In the genomic region with DNA sequence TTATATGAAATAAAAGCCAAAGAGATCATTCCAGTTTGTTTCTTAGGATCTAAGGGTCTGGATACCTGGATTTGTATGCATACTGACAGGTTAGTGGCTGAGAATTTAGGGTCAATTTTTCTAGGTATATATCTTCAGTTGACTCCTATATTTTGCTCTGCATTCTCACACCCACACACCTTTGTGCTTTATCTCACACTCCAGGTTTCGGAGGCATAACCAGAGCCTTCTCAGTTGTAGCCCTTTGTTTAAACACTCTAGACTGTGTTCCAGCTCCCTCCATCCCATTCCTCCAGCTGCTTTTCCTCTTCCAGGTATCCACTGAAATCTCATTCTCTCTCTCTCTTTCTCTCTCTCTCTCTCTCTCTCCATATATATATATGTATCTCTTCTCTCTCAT, we compare ENCODE assay signal across 2 cellular contexts.
TF ChIP-seq lines count a peak whose summit lies in the region.

No MANE protein-coding gene starts in this region.

TF ChIP-seq in GM23338, 12 proteins besides CTCF, POLR2A, EP300 and RAD21 (continued from another document):
- TF ChIP-seq, protein P1, sequence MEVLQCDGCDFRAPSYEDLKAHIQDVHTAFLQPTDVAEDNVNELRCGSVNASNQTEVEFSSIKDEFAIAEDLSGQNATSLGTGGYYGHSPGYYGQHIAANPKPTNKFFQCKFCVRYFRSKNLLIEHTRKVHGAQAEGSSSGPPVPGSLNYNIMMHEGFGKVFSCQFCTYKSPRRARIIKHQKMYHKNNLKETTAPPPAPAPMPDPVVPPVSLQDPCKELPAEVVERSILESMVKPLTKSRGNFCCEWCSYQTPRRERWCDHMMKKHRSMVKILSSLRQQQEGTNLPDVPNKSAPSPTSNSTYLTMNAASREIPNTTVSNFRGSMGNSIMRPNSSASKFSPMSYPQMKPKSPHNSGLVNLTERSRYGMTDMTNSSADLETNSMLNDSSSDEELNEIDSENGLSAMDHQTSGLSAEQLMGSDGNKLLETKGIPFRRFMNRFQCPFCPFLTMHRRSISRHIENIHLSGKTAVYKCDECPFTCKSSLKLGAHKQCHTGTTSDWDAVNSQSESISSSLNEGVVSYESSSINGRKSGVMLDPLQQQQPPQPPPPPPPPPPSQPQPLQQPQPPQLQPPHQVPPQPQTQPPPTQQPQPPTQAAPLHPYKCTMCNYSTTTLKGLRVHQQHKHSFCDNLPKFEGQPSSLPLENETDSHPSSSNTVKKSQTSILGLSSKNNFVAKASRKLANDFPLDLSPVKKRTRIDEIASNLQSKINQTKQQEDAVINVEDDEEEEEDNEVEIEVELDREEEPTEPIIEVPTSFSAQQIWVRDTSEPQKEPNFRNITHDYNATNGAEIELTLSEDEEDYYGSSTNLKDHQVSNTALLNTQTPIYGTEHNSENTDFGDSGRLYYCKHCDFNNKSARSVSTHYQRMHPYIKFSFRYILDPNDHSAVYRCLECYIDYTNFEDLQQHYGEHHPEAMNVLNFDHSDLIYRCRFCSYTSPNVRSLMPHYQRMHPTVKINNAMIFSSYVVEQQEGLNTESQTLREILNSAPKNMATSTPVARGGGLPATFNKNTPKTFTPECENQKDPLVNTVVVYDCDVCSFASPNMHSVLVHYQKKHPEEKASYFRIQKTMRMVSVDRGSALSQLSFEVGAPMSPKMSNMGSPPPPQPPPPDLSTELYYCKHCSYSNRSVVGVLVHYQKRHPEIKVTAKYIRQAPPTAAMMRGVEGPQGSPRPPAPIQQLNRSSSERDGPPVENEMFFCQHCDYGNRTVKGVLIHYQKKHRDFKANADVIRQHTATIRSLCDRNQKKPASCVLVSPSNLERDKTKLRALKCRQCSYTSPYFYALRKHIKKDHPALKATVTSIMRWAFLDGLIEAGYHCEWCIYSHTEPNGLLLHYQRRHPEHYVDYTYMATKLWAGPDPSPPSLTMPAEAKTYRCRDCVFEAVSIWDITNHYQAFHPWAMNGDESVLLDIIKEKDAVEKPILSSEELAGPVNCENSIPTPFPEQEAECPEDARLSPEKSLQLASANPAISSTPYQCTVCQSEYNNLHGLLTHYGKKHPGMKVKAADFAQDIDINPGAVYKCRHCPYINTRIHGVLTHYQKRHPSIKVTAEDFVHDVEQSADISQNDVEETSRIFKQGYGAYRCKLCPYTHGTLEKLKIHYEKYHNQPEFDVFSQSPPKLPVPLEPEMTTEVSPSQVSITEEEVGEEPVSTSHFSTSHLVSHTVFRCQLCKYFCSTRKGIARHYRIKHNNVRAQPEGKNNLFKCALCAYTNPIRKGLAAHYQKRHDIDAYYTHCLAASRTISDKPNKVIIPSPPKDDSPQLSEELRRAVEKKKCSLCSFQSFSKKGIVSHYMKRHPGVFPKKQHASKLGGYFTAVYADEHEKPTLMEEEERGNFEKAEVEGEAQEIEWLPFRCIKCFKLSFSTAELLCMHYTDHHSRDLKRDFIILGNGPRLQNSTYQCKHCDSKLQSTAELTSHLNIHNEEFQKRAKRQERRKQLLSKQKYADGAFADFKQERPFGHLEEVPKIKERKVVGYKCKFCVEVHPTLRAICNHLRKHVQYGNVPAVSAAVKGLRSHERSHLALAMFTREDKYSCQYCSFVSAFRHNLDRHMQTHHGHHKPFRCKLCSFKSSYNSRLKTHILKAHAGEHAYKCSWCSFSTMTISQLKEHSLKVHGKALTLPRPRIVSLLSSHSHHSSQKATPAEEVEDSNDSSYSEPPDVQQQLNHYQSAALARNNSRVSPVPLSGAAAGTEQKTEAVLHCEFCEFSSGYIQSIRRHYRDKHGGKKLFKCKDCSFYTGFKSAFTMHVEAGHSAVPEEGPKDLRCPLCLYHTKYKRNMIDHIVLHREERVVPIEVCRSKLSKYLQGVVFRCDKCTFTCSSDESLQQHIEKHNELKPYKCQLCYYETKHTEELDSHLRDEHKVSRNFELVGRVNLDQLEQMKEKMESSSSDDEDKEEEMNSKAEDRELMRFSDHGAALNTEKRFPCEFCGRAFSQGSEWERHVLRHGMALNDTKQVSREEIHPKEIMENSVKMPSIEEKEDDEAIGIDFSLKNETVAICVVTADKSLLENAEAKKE (CRISPR knock-in tag; IDR thresholded peaks at IDR 0.05): no peak
- TF ChIP-seq POLR2AphosphoS5 (IDR thresholded peaks at IDR 0.05; ENCODE audit: low read depth) (no peak), CREB1 (CRISPR knock-in tag; IDR thresholded peaks at IDR 0.05; ENCODE audit: low read depth) (no peak), EZH2 (IDR thresholded peaks at IDR 0.05; ENCODE audit: low read depth, unreplicated experiment) (no peak)
- TF ChIP-seq, protein P2, sequence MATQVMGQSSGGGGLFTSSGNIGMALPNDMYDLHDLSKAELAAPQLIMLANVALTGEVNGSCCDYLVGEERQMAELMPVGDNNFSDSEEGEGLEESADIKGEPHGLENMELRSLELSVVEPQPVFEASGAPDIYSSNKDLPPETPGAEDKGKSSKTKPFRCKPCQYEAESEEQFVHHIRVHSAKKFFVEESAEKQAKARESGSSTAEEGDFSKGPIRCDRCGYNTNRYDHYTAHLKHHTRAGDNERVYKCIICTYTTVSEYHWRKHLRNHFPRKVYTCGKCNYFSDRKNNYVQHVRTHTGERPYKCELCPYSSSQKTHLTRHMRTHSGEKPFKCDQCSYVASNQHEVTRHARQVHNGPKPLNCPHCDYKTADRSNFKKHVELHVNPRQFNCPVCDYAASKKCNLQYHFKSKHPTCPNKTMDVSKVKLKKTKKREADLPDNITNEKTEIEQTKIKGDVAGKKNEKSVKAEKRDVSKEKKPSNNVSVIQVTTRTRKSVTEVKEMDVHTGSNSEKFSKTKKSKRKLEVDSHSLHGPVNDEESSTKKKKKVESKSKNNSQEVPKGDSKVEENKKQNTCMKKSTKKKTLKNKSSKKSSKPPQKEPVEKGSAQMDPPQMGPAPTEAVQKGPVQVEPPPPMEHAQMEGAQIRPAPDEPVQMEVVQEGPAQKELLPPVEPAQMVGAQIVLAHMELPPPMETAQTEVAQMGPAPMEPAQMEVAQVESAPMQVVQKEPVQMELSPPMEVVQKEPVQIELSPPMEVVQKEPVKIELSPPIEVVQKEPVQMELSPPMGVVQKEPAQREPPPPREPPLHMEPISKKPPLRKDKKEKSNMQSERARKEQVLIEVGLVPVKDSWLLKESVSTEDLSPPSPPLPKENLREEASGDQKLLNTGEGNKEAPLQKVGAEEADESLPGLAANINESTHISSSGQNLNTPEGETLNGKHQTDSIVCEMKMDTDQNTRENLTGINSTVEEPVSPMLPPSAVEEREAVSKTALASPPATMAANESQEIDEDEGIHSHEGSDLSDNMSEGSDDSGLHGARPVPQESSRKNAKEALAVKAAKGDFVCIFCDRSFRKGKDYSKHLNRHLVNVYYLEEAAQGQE (IDR thresholded peaks at IDR 0.05; ENCODE audit: unreplicated experiment): no peak
- TF ChIP-seq, protein P3, sequence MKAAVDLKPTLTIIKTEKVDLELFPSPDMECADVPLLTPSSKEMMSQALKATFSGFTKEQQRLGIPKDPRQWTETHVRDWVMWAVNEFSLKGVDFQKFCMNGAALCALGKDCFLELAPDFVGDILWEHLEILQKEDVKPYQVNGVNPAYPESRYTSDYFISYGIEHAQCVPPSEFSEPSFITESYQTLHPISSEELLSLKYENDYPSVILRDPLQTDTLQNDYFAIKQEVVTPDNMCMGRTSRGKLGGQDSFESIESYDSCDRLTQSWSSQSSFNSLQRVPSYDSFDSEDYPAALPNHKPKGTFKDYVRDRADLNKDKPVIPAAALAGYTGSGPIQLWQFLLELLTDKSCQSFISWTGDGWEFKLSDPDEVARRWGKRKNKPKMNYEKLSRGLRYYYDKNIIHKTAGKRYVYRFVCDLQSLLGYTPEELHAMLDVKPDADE (IDR thresholded peaks at IDR 0.05): no peak

TF ChIP-seq in K562, 482 proteins besides CTCF, POLR2A, EP300 and RAD21 (continued from another document):
- TF ChIP-seq CBFA2T2 (conservative IDR thresholded peaks at IDR 0.05) (peak; percentile 20; the same call in 1 of the 2 replicates), DPF2 (IDR thresholded peaks at IDR 0.05) (0 out of 2 replicates have a peak, but pooled peaks have one; percentile 15), CBFA2T3 (IDR thresholded peaks at IDR 0.05) (peak; percentile 57), POLR2AphosphoS5 (IDR thresholded peaks at IDR 0.05; ENCODE audit: control insufficient read depth, insufficient read depth, low read depth, low read length) (0 out of 2 replicates have a peak, but pooled peaks have one; percentile 19), TAL1 (IDR thresholded peaks at IDR 0.05) (peak; percentile 32; the same call in 1 of the 2 replicates), ZNF354B (CRISPR knock-in tag; IDR thresholded peaks at IDR 0.05) (no peak), ZFP30 (CRISPR knock-in tag; IDR thresholded peaks at IDR 0.05; ENCODE audit: borderline replicate concordance) (no peak), HSF4 (CRISPR knock-in tag; IDR thresholded peaks at IDR 0.05; ENCODE audit: borderline replicate concordance) (no peak)
